8 cellular contexts compared by ENCODE assay signal in the genomic region with DNA sequence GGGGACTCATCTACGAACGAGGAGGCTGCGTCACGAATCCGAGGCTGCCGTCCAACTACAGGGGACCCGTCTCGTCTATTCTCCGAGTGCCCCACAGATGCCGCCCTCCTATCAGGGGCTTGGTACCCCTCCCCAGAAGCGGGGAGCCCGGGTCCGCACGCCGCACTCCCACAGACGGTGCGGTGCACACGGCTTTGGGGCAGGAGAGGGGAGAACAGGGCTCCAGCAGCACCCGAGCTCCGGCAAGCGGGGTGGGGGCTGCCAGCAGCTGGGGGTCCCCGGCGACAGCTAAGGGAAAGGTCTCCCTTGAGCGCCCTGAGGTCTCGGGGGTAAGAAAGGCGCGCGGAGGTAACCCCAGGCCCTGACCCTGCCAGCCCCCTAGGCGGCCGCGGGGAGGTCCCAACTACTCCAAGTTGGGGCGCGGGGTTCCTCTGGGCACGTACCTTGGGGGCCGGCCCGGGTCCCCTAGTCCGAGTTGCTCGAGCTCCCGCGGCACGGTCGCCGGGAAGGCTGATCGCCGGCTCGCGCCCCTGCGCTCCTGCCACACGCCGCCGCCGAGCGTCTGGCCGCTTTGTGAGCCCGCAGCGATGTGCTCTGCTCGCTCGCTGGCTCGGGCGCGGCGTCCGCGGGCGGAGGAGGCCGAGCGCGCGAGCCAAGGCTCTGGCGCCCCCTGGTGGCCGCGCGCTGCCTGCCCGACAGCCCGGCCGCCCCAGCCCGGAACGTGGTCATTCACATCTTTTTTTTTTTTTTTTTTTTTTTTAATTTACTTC. TPM values are rescaled to one million over a fixed set of nuclear protein-coding genes. Genes with fewer than 3 reads are reported as not detected.
DNase-seq lines count a peak whose midpoint lies in the region; ATAC-seq and TF ChIP-seq lines count a peak whose summit lies in the region.

A gene (minus strand): TSS at position 591 of the 770 bp plus-strand sequence.

- H3K4me1 Mint-ChIP-seq in activated CD4-positive, alpha-beta T cell treated with anti-CD3 and anti-CD28 coated beads, Interleukin-2, amount 10 ng/mL, durations not matched to agents 7 days and 5 days = no peaks in the 10 kb centered on the region

- H3K4me3 Mint-ChIP-seq in activated CD4-positive, alpha-beta T cell treated with anti-CD3 and anti-CD28 coated beads, Interleukin-2, amount 10 ng/mL, durations not matched to agents 7 days and 5 days = no peak within 1 kb of the TSS

- POLR2A ChIA-PET in activated CD4-positive, alpha-beta T cell treated with anti-CD3 and anti-CD28 coated beads, Interleukin-2, amount 10 ng/mL, durations not matched to agents 7 days and 5 days (lab: Charles Lee) = no interaction called here

- peaks cover 29% of the 10 kb centered on the region for H3K27me3 Mint-ChIP-seq in activated CD4-positive, alpha-beta T cell treated with anti-CD3 and anti-CD28 coated beads, Interleukin-2, amount 10 ng/mL, durations not matched to agents 7 days and 5 days

- H3K4me1 ChIP-seq in ACC112 (ENCODE audit: control insufficient read depth, insufficient read depth, low read length, unreplicated experiment) = peaks cover 20% of the 10 kb centered on the region

- CTCF ChIA-PET in activated CD4-positive, alpha-beta T cell treated with anti-CD3 and anti-CD28 coated beads, Interleukin-2, amount 10 ng/mL, durations not matched to agents 7 days and 5 days (lab: Charles Lee) = interaction anchor here (0.9 kb wide), 2 partner anchors 178 to 1769 kb away, joined by 3 read pairs; no protein-coding TSS in a partner anchor

- H3K79me2 ChIP-seq in ACC112 (ENCODE audit: control insufficient read depth, insufficient read depth, low read length, unreplicated experiment) = peaks cover 12% of the 10 kb centered on the region

- no peaks in the 10 kb centered on the region for H3K36me3 Mint-ChIP-seq in activated CD4-positive, alpha-beta T cell treated with anti-CD3 and anti-CD28 coated beads, Interleukin-2, amount 10 ng/mL, durations not matched to agents 7 days and 5 days (ENCODE audit: low read depth)

- no peaks in the 10 kb centered on the region for H3K27me3 ChIP-seq in ACC112 (ENCODE audit: insufficient read depth, low read length)

- WGBS in lower leg skin, 2 donors = 0 to 1% methylated on average over 28 to 59 of the region's 78 CpGs

- H3K27ac ChIP-seq in ACC112 (ENCODE audit: low read depth, low read length) = no peak within 1 kb of the TSS

- peak; percentile 90 for DNase-seq in NCI-H2196 (lab: John Stamatoyannopoulos, UW; ENCODE audit: unreplicated experiment)
- peak; percentile 57 for DNase-seq in activated CD4-positive, alpha-beta T cell treated with anti-CD3 and anti-CD28 coated beads, Interleukin-2, amount 10 ng/mL, durations not matched to agents 7 days and 5 days
- peak; percentile 88 for DNase-seq in ecto neural progenitor cell (ENCODE audit: low spot score)
- DNase-seq in lower leg skin (ENCODE audit: low spot score in 2 of 2) = peak; percentile 35 to 91
- DNase-seq in stimulated activated CD4-positive, alpha-beta T cell treated with anti-CD3 and anti-CD28 coated beads, TNF-alpha, amount 100 ng/mL, for 1 hour (ENCODE audit: low read depth in 3 of 3, low spot score in 1 of 3) = peak in 2 of 3 donors; percentile 7 to 48

- ATAC-seq in GM18502 (IDR thresholded peaks at IDR 0.05; ENCODE audit: poor library complexity, unreplicated experiment) = peak; percentile 92
- ATAC-seq in HG02970 (IDR thresholded peaks at IDR 0.05; ENCODE audit: low FRiP score, unreplicated experiment) = peak; percentile 87

- H3K4me3 ChIP-seq in ACC112 (ENCODE audit: low read depth, low read length) (peak within 1 kb of the TSS; percentile 88), lower leg skin (ENCODE audit: low read depth, poor library complexity, severe bottlenecking) (peak within 1 kb of the TSS; percentile 22)

- no peak for TF ChIP-seq CTCF in lower leg skin (IDR thresholded peaks at IDR 0.05)

- H2AFZ ChIP-seq in ACC112 (ENCODE audit: low read length, unreplicated experiment) = peak within 1 kb of the TSS; percentile 88

- H3K9me3 Mint-ChIP-seq in activated CD4-positive, alpha-beta T cell treated with anti-CD3 and anti-CD28 coated beads, Interleukin-2, amount 10 ng/mL, durations not matched to agents 7 days and 5 days = no peaks in the 10 kb centered on the region

- intact Hi-C loops in lower leg skin (cut with DNase I; ENCODE audit: low total_unique reads) = loop anchor here (5.0 kb wide), 1 partner anchor 172 kb away; no protein-coding TSS in a partner anchor

- H3K27ac Mint-ChIP-seq in activated CD4-positive, alpha-beta T cell treated with anti-CD3 and anti-CD28 coated beads, Interleukin-2, amount 10 ng/mL, durations not matched to agents 7 days and 5 days = no peak within 1 kb of the TSS

- no peak for TF ChIP-seq POLR2A in lower leg skin (IDR thresholded peaks at IDR 0.05)

- no peaks in the 10 kb centered on the region for H3K36me3 ChIP-seq in ACC112 (ENCODE audit: insufficient read depth, low read length)

RNA-seq across cellular contexts. Expression of the gene that starts here (rescaled TPM):
- total RNA-seq in activated CD4-positive, alpha-beta T cell treated with anti-CD3 and anti-CD28 coated beads, Interleukin-2, amount 10 ng/mL, durations not matched to agents 7 days and 5 days = under 1 TPM; 0.15 to 0.31 TPM
- total RNA-seq in lower leg skin = 10 to 100 TPM in 2 of 4 donors, 1 to 10 TPM in 2; 7.9 to 21.5 (median 11.7) TPM

Comparison
In these comparisons a context has a peak if more than half of its experiments do, and no peak if none do; other contexts are left out.
1. RNA of the gene that starts here (total RNA-seq): 7.9 to 21.5 TPM in lower leg skin; 0.15 to 0.31 TPM in activated CD4-positive, alpha-beta T cell treated with anti-CD3 and anti-CD28 coated beads, Interleukin-2, amount 10 ng/mL, durations not matched to agents 7 days and 5 days; every median in the first group is over 4 times any median in the second.
2. Peak in DNase-seq in activated CD4-positive, alpha-beta T cell treated with anti-CD3 and anti-CD28 coated beads, Interleukin-2, amount 10 ng/mL, durations not matched to agents 7 days and 5 days; RNA of the gene not detected or under 1 TPM.
3. DNase-seq: peak in every context shown above with its lines; median percentile 90 in NCI-H2196; 88 in ecto neural progenitor cell; 63 in lower leg skin; 57 in activated CD4-positive, alpha-beta T cell treated with anti-CD3 and anti-CD28 coated beads, Interleukin-2, amount 10 ng/mL, durations not matched to agents 7 days and 5 days; 28 in stimulated activated CD4-positive, alpha-beta T cell treated with anti-CD3 and anti-CD28 coated beads, TNF-alpha, amount 100 ng/mL, for 1 hour.